17 cellular contexts compared by ENCODE assay signal in genomic region chr4:30756553-30756952, GRCh38. TPM values are rescaled to one million over a fixed set of nuclear protein-coding genes. Genes with fewer than 3 reads are reported as not detected.
"Had no signal": no experiment of that assay in that cellular context is flagged by ENCODE, and none has a peak within 500 bp of the region (broad histone marks: within the 10 kb centered on the region; RNA-seq: fewer than 3 reads in every experiment).

No MANE protein-coding gene starts in this region.

- H3K36me3 Mint-ChIP-seq: activated naive CD4-positive, alpha-beta T cell treated with anti-CD3 and anti-CD28 coated beads, Interleukin-2, amount 50 U/mL, for 24 hours; natural killer cell had no signal

- H3K27me3 Mint-ChIP-seq: activated naive CD4-positive, alpha-beta T cell treated with anti-CD3 and anti-CD28 coated beads, Interleukin-2, amount 50 U/mL, for 24 hours; activated T-cell treated with anti-CD3 and anti-CD28 coated beads, Interleukin-2, amount 50 U/mL, for 24 hours; progenitor cell of endocrine pancreas had no signal

- H3K9me3 ChIP-seq: mucosa of descending colon, upper lobe of left lung had no signal

- ATAC-seq: activated CD4-positive, CD25-positive, alpha-beta regulatory T cell treated with anti-CD3 and anti-CD28 coated beads, Interleukin-2, amount 50 U/mL, for 24 hours; mucosa of descending colon; natural killer cell; sciatic nerve had no signal

- H3K4me3 ChIP-seq: dorsolateral prefrontal cortex, lung, mucosa of descending colon, upper lobe of left lung had no signal

- H3K36me3 ChIP-seq: upper lobe of left lung had no signal

- H3K4me3 Mint-ChIP-seq: activated naive CD4-positive, alpha-beta T cell treated with anti-CD3 and anti-CD28 coated beads, Interleukin-2, amount 50 U/mL, for 24 hours; activated T-cell treated with anti-CD3 and anti-CD28 coated beads, Interleukin-2, amount 50 U/mL, for 24 hours; natural killer cell; T-helper 2 cell treated with Interferon-gamma antibody and Interleukin-4, amounts not matched to agents 5 μg/mL and 100 μg/mL, for 36 hours had no signal

- DNase-seq: activated effector memory CD4-positive, alpha-beta T cell treated with Interleukin-2 at 50 U/mL for 16 hours; activated T-cell treated with anti-CD3 and anti-CD28 coated beads, Interleukin-2, amount 50 U/mL, for 24 hours; amygdala; dorsolateral prefrontal cortex; mucosa of descending colon; natural killer cell; stimulated activated CD4-positive, alpha-beta T cell treated with anti-CD3 and anti-CD28 coated beads, Interleukin-12 subunit alpha, Interleukin-12 subunit beta, amount 100 ng/mL, for 4 hours; stimulated activated naive CD4-positive, alpha-beta T cell; SW 1271; upper lobe of left lung had no signal

- H3K27ac Mint-ChIP-seq: activated naive CD4-positive, alpha-beta T cell treated with anti-CD3 and anti-CD28 coated beads, Interleukin-2, amount 50 U/mL, for 24 hours; activated T-cell treated with anti-CD3 and anti-CD28 coated beads, Interleukin-2, amount 50 U/mL, for 24 hours; natural killer cell; progenitor cell of endocrine pancreas; T-helper 2 cell treated with Interferon-gamma antibody and Interleukin-4, amounts not matched to agents 5 μg/mL and 100 μg/mL, for 36 hours had no signal

- H3K4me1 ChIP-seq: upper lobe of left lung had no signal

- H3K9me3 Mint-ChIP-seq: activated naive CD4-positive, alpha-beta T cell treated with anti-CD3 and anti-CD28 coated beads, Interleukin-2, amount 50 U/mL, for 24 hours; T-helper 2 cell treated with Interferon-gamma antibody and Interleukin-4, amounts not matched to agents 5 μg/mL and 100 μg/mL, for 36 hours had no signal

- H3K27ac ChIP-seq: dorsolateral prefrontal cortex, upper lobe of left lung had no signal

- H3K27me3 ChIP-seq: dorsolateral prefrontal cortex, upper lobe of left lung had no signal

- H3K4me1 Mint-ChIP-seq: activated naive CD4-positive, alpha-beta T cell treated with anti-CD3 and anti-CD28 coated beads, Interleukin-2, amount 50 U/mL, for 24 hours; natural killer cell had no signal

- FAIRE-seq: endometrium had no signal

RNA-seq across cellular contexts. Expression of gene PCDH7, which starts 36.4 kb away (rescaled TPM):
- total RNA-seq: natural killer cell had no signal
